In the genomic region with DNA sequence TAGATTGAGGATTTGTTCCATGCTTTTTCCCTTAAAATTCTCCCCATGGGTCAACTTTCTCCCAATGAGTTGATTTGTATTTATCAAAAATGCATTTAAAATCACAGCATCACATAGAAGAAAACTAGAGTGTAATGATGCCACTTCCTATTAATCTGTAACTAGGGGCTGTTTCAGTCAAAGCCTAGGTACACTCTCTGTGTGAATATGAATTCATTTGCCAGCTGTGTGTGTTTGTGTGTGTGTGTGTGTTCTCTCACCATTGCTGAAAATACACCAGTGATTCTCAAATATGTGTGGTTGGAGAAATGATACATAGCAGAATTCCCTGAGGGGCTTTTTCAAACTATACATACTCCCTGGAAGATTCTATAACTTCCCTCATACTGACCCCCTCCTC, we compare ENCODE assay signal across 27 cellular contexts.
"Had no signal": no experiment of that assay in that cellular context is flagged by ENCODE, and none has a peak within 500 bp of the region (broad histone marks: within the 10 kb centered on the region; RNA-seq: fewer than 3 reads in every experiment).

No MANE protein-coding gene starts in this region.

- H3K36me3 ChIP-seq: stomach, suprapubic skin, thoracic aorta, thyroid gland, tibial artery, tibial nerve, transverse colon, upper lobe of left lung, upper lobe of right lung, uterus, vagina had no signal

- DNase-seq: stimulated activated CD4-positive, alpha-beta T cell treated with anti-CD3 and anti-CD28 coated beads, Interleukin-2, amount 100 ng/mL, for 48 hours; stimulated activated CD4-positive, alpha-beta T cell treated with anti-CD3 and anti-CD28 coated beads, Interleukin-4, amount 100 ng/mL, for 1 hour; stimulated activated CD4-positive, alpha-beta T cell treated with anti-CD3 and anti-CD28 coated beads, Interleukin-4, amount 100 ng/mL, for 24 hours; stimulated activated CD4-positive, alpha-beta T cell treated with anti-CD3 and anti-CD28 coated beads, Interleukin-4, amount 100 ng/mL, for 4 hours; stimulated activated CD8-positive, alpha-beta memory T cell treated with anti-CD3 and anti-CD28 coated beads, Interleukin-4, amount 100 ng/mL, for 48 hours; stimulated activated naive B cell treated with anti-CD40 and anti-IgM and Interleukin-4, amounts not matched to agents 10 μg/mL and 1 μg/mL and 100 μg/mL, for 72 hours; stimulated activated naive CD4-positive, alpha-beta T cell; stimulated activated naive CD4-positive, alpha-beta T cell treated with Interleukin-2 at 50 U/mL for 16 hours; stimulated activated naive CD8-positive, alpha-beta T cell treated with anti-CD3 and anti-CD28 coated beads, Interleukin-15, amount 100 ng/mL, for 72 hours; stimulated activated naive CD8-positive, alpha-beta T cell treated with anti-CD3 and anti-CD28 coated beads, Interleukin-15, Interleukin-2, amounts not matched to agents 100 U/mL and 50 U/mL, for 24 hours; stomach; substantia nigra; testis; thyroid gland; tibial artery; transverse colon; trophoblast cell; upper lobe of left lung; upper lobe of right lung; uterus had no signal

- H3K27ac ChIP-seq: stomach, suprapubic skin, testis, thoracic aorta, thyroid gland, tibial artery, tibial nerve, transverse colon, upper lobe of left lung, upper lobe of right lung, uterus, vagina had no signal

- H3K9me3 ChIP-seq: suprapubic skin, testis, thoracic aorta, thyroid gland, transverse colon, upper lobe of right lung, vagina had no signal

- H3K4me1 ChIP-seq: stomach, suprapubic skin, testis, thyroid gland, tibial artery, tibial nerve, transverse colon, upper lobe of left lung, upper lobe of right lung, uterus, vagina had no signal

- ATAC-seq: stimulated activated effector memory CD8-positive, alpha-beta T cell treated with anti-CD3 and anti-CD28 coated beads, Interleukin-12 subunit alpha, Interleukin-12 subunit beta, amount 100 ng/mL, for 72 hours; stimulated activated memory B cell treated with anti-CD40 and anti-IgM and Interleukin-4, amounts not matched to agents 10 μg/mL and 1 μg/mL and 100 μg/mL, for 72 hours; stimulated activated naive B cell treated with anti-CD40 and anti-IgM and Interleukin-4, amounts not matched to agents 10 μg/mL and 1 μg/mL and 100 μg/mL, for 72 hours; stimulated activated naive CD8-positive, alpha-beta T cell treated with anti-CD3 and anti-CD28 coated beads, Interleukin-15, amount 100 ng/mL, for 72 hours; stimulated activated naive CD8-positive, alpha-beta T cell treated with anti-CD3 and anti-CD28 coated beads, Interleukin-15, Interleukin-2, amounts not matched to agents 100 U/mL and 50 U/mL, for 24 hours; upper lobe of right lung had no signal

- H3K27me3 ChIP-seq: stomach, suprapubic skin, testis, thyroid gland, tibial artery, tibial nerve, transverse colon, upper lobe of left lung, upper lobe of right lung, uterus, vagina had no signal

- H3K4me3 ChIP-seq: stomach, suprapubic skin, testis, thoracic aorta, thyroid gland, tibial artery, tibial nerve, transverse colon, upper lobe of left lung, upper lobe of right lung, uterus, vagina had no signal

- FAIRE-seq: urothelium cell line had no signal
